Comparison of ENCODE assay signal across 1 cellular context in the genomic region with DNA sequence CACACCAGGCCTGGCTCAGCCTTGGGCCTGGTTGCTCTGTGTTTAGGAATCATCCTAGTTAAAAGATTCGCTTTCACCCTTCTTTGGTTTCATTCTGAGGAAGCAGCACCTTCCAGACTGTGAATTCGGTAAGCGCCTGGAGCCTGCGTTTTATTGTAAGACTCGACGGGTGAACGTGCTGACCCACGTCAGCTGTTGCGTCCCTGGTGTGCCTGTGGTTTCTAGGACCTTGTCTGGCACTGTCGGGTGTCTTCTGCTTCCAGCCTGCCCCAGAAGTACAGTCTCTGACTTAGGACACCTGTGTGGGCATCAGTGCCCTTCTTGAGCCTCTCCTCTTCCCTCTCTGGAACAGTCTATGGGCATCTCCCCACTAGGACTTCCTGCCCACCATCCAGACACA.
TF ChIP-seq lines count a peak whose summit lies in the region.

No MANE protein-coding gene starts in this region.

TF ChIP-seq in HEK293, 187 proteins besides CTCF, POLR2A, EP300 and RAD21:
- TF ChIP-seq ZNF785 (tag by site-specific recombination; IDR thresholded peaks at IDR 0.05) (no peak), ZNF248 (tag by site-specific recombination; IDR thresholded peaks at IDR 0.05) (no peak), ZNF600 (tag by site-specific recombination; IDR thresholded peaks at IDR 0.05) (peak; percentile 71; the same call in 1 of the 2 replicates), ZNF335 (tag by site-specific recombination; conservative IDR thresholded peaks at IDR 0.05) (no peak), EGR2 (tag by site-specific recombination; IDR thresholded peaks at IDR 0.05; ENCODE audit: low read depth) (no peak)
- TF ChIP-seq, protein P1, sequence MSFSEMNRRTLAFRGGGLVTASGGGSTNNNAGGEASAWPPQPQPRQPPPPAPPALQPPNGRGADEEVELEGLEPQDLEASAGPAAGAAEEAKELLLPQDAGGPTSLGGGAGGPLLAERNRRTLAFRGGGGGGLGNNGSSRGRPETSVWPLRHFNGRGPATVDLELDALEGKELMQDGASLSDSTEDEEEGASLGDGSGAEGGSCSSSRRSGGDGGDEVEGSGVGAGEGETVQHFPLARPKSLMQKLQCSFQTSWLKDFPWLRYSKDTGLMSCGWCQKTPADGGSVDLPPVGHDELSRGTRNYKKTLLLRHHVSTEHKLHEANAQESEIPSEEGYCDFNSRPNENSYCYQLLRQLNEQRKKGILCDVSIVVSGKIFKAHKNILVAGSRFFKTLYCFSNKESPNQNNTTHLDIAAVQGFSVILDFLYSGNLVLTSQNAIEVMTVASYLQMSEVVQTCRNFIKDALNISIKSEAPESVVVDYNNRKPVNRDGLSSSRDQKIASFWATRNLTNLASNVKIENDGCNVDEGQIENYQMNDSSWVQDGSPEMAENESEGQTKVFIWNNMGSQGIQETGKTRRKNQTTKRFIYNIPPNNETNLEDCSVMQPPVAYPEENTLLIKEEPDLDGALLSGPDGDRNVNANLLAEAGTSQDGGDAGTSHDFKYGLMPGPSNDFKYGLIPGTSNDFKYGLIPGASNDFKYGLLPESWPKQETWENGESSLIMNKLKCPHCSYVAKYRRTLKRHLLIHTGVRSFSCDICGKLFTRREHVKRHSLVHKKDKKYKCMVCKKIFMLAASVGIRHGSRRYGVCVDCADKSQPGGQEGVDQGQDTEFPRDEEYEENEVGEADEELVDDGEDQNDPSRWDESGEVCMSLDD (tag by site-specific recombination; IDR thresholded peaks at IDR 0.05), result no peak
TF ChIP-seq in HEK293: peak in this region for 1.
